In genomic region chr7:13932131-13932530, GRCh38 we compare ENCODE assay signal across 30 cellular contexts.
"Had no signal": no experiment of that assay in that cellular context is flagged by ENCODE, and none has a peak within 500 bp of the region (broad histone marks: within the 10 kb centered on the region; RNA-seq: fewer than 3 reads in every experiment).

No MANE protein-coding gene starts in this region.

- DNase-seq: activated CD4-positive, alpha-beta memory T cell treated with anti-CD3 and anti-CD28 coated beads, Interleukin-2, amount 10 ng/mL, durations not matched to agents 7 days and 5 days; activated CD4-positive, alpha-beta T cell treated with anti-CD3 and anti-CD28 coated beads for 1 hour; activated CD4-positive, alpha-beta T cell treated with anti-CD3 and anti-CD28 coated beads for 4 hours; activated CD4-positive, alpha-beta T cell treated with anti-CD3 and anti-CD28 coated beads, Interleukin-2, amount 10 ng/mL, durations not matched to agents 7 days and 5 days; activated CD4-positive, alpha-beta T cell treated with anti-CD3 and anti-CD28 coated beads, Interleukin-2, amount 50 U/mL, for 4 hours; activated CD8-positive, alpha-beta memory T cell treated with anti-CD3 and anti-CD28 coated beads, Interleukin-2, amount 50 U/mL, for 48 hours; activated gamma-delta T cell; activated naive CD4-positive, alpha-beta T cell; activated naive CD4-positive, alpha-beta T cell treated with anti-CD3 and anti-CD28 coated beads, Interleukin-2, amount 10 ng/mL, durations not matched to agents 7 days and 5 days; activated T-cell treated with anti-CD3 and anti-CD28 coated beads for 4 hours; activated T-cell treated with anti-CD3 and anti-CD28 coated beads, Interleukin-2, amount 50 U/mL, for 24 hours; activated T-cell treated with anti-CD3 and anti-CD28 coated beads, Interleukin-2, amount 50 U/mL, for 72 hours; amniotic stem cell; anterior cingulate cortex; brain microvascular endothelial cell; dorsolateral prefrontal cortex; effector memory CD4-positive, alpha-beta T cell; erythroblast; foreskin keratinocyte; gastrocnemius medialis; glutamatergic neuron; heart left ventricle; T-helper 1 cell; T-helper 2 cell had no signal

- H3K27ac ChIP-seq: brain microvascular endothelial cell, coronary artery, foreskin keratinocyte, gastrocnemius medialis had no signal

- ATAC-seq: activated T-cell treated with anti-CD3 and anti-CD28 coated beads, Interleukin-2, amount 50 U/mL, for 72 hours; foreskin keratinocyte; gastrocnemius medialis; heart left ventricle had no signal

- H3K36me3 Mint-ChIP-seq: activated naive CD4-positive, alpha-beta T cell treated with anti-CD3 and anti-CD28 coated beads, Interleukin-2, amount 10 ng/mL, durations not matched to agents 7 days and 5 days; activated naive CD8-positive, alpha-beta T cell had no signal

- H3K4me3 ChIP-seq: coronary artery, dorsolateral prefrontal cortex, esophagus muscularis mucosa, gastrocnemius medialis, heart left ventricle had no signal

- H3K9me3 Mint-ChIP-seq: activated CD4-positive, alpha-beta memory T cell treated with anti-CD3 and anti-CD28 coated beads, Interleukin-2, amount 10 ng/mL, durations not matched to agents 7 days and 5 days; activated CD4-positive, alpha-beta T cell treated with anti-CD3 and anti-CD28 coated beads, Interleukin-2, amount 10 ng/mL, durations not matched to agents 7 days and 5 days; activated naive CD4-positive, alpha-beta T cell treated with anti-CD3 and anti-CD28 coated beads, Interleukin-2, amount 10 ng/mL, durations not matched to agents 7 days and 5 days; activated T-cell treated with anti-CD3 and anti-CD28 coated beads, Interleukin-2, amount 50 U/mL, for 24 hours; activated T-cell treated with anti-CD3 and anti-CD28 coated beads, Interleukin-2, amount 50 U/mL, for 72 hours; central memory CD8-positive, alpha-beta T cell; dendritic cell treated with granulocyte-macrophage colony-stimulating factor and Interleukin-4, amounts not matched to agents 40 ng/mL and 50 ng/mL, for 4 days had no signal

- H3K27me3 ChIP-seq: brain microvascular endothelial cell, dorsolateral prefrontal cortex, esophagus muscularis mucosa, foreskin keratinocyte, gastrocnemius medialis, heart left ventricle had no signal

- H3K4me3 Mint-ChIP-seq: activated CD4-positive, alpha-beta memory T cell treated with anti-CD3 and anti-CD28 coated beads, Interleukin-2, amount 10 ng/mL, durations not matched to agents 7 days and 5 days; activated CD4-positive, alpha-beta T cell treated with anti-CD3 and anti-CD28 coated beads, Interleukin-2, amount 10 ng/mL, durations not matched to agents 7 days and 5 days; activated naive CD4-positive, alpha-beta T cell treated with anti-CD3 and anti-CD28 coated beads, Interleukin-2, amount 10 ng/mL, durations not matched to agents 7 days and 5 days; activated naive CD8-positive, alpha-beta T cell; activated T-cell treated with anti-CD3 and anti-CD28 coated beads, Interleukin-2, amount 50 U/mL, for 24 hours; activated T-cell treated with anti-CD3 and anti-CD28 coated beads, Interleukin-2, amount 50 U/mL, for 72 hours; central memory CD8-positive, alpha-beta T cell; dendritic cell treated with granulocyte-macrophage colony-stimulating factor and Interleukin-4, amounts not matched to agents 40 ng/mL and 50 ng/mL, for 4 days had no signal

- H3K4me1 Mint-ChIP-seq: activated CD4-positive, alpha-beta memory T cell treated with anti-CD3 and anti-CD28 coated beads, Interleukin-2, amount 10 ng/mL, durations not matched to agents 7 days and 5 days; activated CD4-positive, alpha-beta T cell treated with anti-CD3 and anti-CD28 coated beads, Interleukin-2, amount 10 ng/mL, durations not matched to agents 7 days and 5 days; activated naive CD4-positive, alpha-beta T cell treated with anti-CD3 and anti-CD28 coated beads, Interleukin-2, amount 10 ng/mL, durations not matched to agents 7 days and 5 days had no signal

- H3K27me3 Mint-ChIP-seq: activated CD4-positive, alpha-beta memory T cell treated with anti-CD3 and anti-CD28 coated beads, Interleukin-2, amount 10 ng/mL, durations not matched to agents 7 days and 5 days; activated CD4-positive, alpha-beta T cell treated with anti-CD3 and anti-CD28 coated beads, Interleukin-2, amount 10 ng/mL, durations not matched to agents 7 days and 5 days; activated naive CD4-positive, alpha-beta T cell treated with anti-CD3 and anti-CD28 coated beads, Interleukin-2, amount 10 ng/mL, durations not matched to agents 7 days and 5 days; activated T-cell treated with anti-CD3 and anti-CD28 coated beads, Interleukin-2, amount 50 U/mL, for 24 hours; central memory CD8-positive, alpha-beta T cell; dendritic cell treated with granulocyte-macrophage colony-stimulating factor and Interleukin-4, amounts not matched to agents 40 ng/mL and 50 ng/mL, for 4 days had no signal

- FAIRE-seq: astrocyte had no signal

- H3K9me3 ChIP-seq: esophagus muscularis mucosa, gastrocnemius medialis, heart left ventricle had no signal

- H3K27ac Mint-ChIP-seq: activated CD4-positive, alpha-beta memory T cell treated with anti-CD3 and anti-CD28 coated beads, Interleukin-2, amount 10 ng/mL, durations not matched to agents 7 days and 5 days; activated CD4-positive, alpha-beta T cell treated with anti-CD3 and anti-CD28 coated beads, Interleukin-2, amount 10 ng/mL, durations not matched to agents 7 days and 5 days; activated naive CD4-positive, alpha-beta T cell treated with anti-CD3 and anti-CD28 coated beads, Interleukin-2, amount 10 ng/mL, durations not matched to agents 7 days and 5 days; activated naive CD8-positive, alpha-beta T cell; activated T-cell treated with anti-CD3 and anti-CD28 coated beads, Interleukin-2, amount 50 U/mL, for 24 hours; activated T-cell treated with anti-CD3 and anti-CD28 coated beads, Interleukin-2, amount 50 U/mL, for 72 hours; dendritic cell treated with granulocyte-macrophage colony-stimulating factor and Interleukin-4, amounts not matched to agents 40 ng/mL and 50 ng/mL, for 4 days had no signal

- H3K36me3 ChIP-seq: gastrocnemius medialis had no signal

- H3K4me1 ChIP-seq: foreskin keratinocyte, gastrocnemius medialis had no signal
